ENCODE assay signal across 13 cellular contexts in genomic region chr3:157100997-157101396, GRCh38. TPM values are rescaled to one million over a fixed set of nuclear protein-coding genes. Genes with fewer than 3 reads are reported as not detected.
A peak's percentile ranks its signal among the peaks of the same experiment; 100 is the strongest.
DNase-seq lines count a peak whose midpoint lies in the region; ATAC-seq and TF ChIP-seq lines count a peak whose summit lies in the region.
"Had no signal": no experiment of that assay in that cellular context is flagged by ENCODE, and none has a peak within 500 bp of the region (broad histone marks: within the 10 kb centered on the region; RNA-seq: fewer than 3 reads in every experiment).

No MANE protein-coding gene starts in this region.

- intact Hi-C loops in heart right ventricle (cut with DNase I): no loop called here
- intact Hi-C loops in left cardiac atrium (cut with DNase I): no loop called here
- intact Hi-C loops in Panc1 (cut with micrococcal nuclease; ENCODE audit: unreplicated experiment): no loop called here
- intact Hi-C loops in right cardiac atrium (cut with DNase I): no loop called here

- H3K36me3 ChIP-seq in heart right ventricle (peaks cover 0 to 7% (median 0%) of the 10 kb centered on the region in 9 donors), Panc1 (ENCODE audit: control insufficient read depth, insufficient read depth, low read length) (no peaks in the 10 kb centered on the region)

- CTCF ChIA-PET in Panc1 (lab: Charles Lee): no interaction called here

- ATAC-seq in heart right ventricle (no peak), left cardiac atrium (no peak), Panc1 (no peak), right cardiac atrium (no peak)

- POLR2A ChIA-PET in Panc1 (lab: Charles Lee): no interaction called here

- H3K9me3 ChIP-seq in heart right ventricle: peaks cover 0 to 3% (median 0%) of the 10 kb centered on the region in 11 donors
- no peaks in the 10 kb centered on the region for H3K9me3 ChIP-seq in Panc1 (ENCODE audit: control insufficient read depth, insufficient read depth, low read depth, low read length)
- H3K9me3 ChIP-seq in right cardiac atrium (ENCODE audit: control insufficient read depth, low read length): no peaks in the 10 kb centered on the region
- H3K9me3 ChIP-seq: SK-N-SH had no signal

- H3K4me3 ChIP-seq in heart right ventricle (no peak overlapping the region), Panc1 (ENCODE audit: low read depth in 2 of 2, low read length in 2 of 2) (no peak overlapping the region), right cardiac atrium (ENCODE audit: low read length) (no peak overlapping the region)
- H3K4me3 ChIP-seq: PC-9 had no signal

- BruUV-seq in Panc1 (replicated peaks; lab: Mats Ljungman, UMichigan): no TSS peak

- no peaks in the 10 kb centered on the region for H3K27me3 ChIP-seq in heart right ventricle
- H3K27me3 ChIP-seq in Panc1 (ENCODE audit: control insufficient read depth, insufficient read depth, low read length): no peaks in the 10 kb centered on the region
- no peaks in the 10 kb centered on the region for H3K27me3 ChIP-seq in right cardiac atrium (ENCODE audit: control insufficient read depth, insufficient read depth)

- WGBS in heart right ventricle, 2 donors: 85 to 86% methylated on average over 4 of the region's 4 CpGs
- 85% methylated on average over 4 of the region's 4 CpGs for WGBS in right cardiac atrium

- DNase-seq in heart right ventricle: no peak
- DNase-seq in left cardiac atrium: no peak
- no peak for DNase-seq in Panc1 (ENCODE audit: low read depth, low spot score)
- DNase-seq in right cardiac atrium: no peak
- DNase-seq in HT-29 (ENCODE audit: low spot score): no peak
- DNase-seq in T-helper 2 cell: no peak
- no peak for DNase-seq in HPDE6-E6E7 (ENCODE audit: extremely low spot score)
- DNase-seq: EL, HFFc6, NCI-H187, NCI-H69, SK-N-SH had no signal

- H3K4me1 ChIP-seq in heart right ventricle (peaks cover 0 to 59% (median 39%) of the 10 kb centered on the region in 9 donors), Panc1 (ENCODE audit: control insufficient read depth, insufficient read depth, low read length) (no peaks in the 10 kb centered on the region), right cardiac atrium (ENCODE audit: control insufficient read depth, insufficient read depth, low read length) (peaks cover 13% of the 10 kb centered on the region)

- in situ Hi-C loops in Panc1 (cut with HindIII; ENCODE audit: low pct_unique_long_range_greater_than_20kb, low sequenced_read_pairs): no loop called here

- TF ChIP-seq CTCF in heart right ventricle (IDR thresholded peaks at IDR 0.05) (no peak), Panc1 (IDR thresholded peaks at IDR 0.05) (0 out of 2 replicates have a peak, but pooled peaks have one; percentile 5)

- H3K27ac ChIP-seq in heart right ventricle (peak overlapping the region in 8 of 10 donors; percentile 43 to 70 (median 50)), Panc1 (ENCODE audit: low read length) (no peak overlapping the region), right cardiac atrium (ENCODE audit: low read length) (peak overlapping the region; percentile 27)
- H3K27ac ChIP-seq: PC-9 had no signal

RNA-seq across cellular contexts. Expression of gene CCNL1, which starts 59.0 kb away (rescaled TPM):
- total RNA-seq in heart right ventricle (10 to 100 TPM; 19.1 to 52.5 (median 24.7) TPM), left cardiac atrium (10 to 100 TPM; 44.9 to 64.2 TPM), Panc1 (2021; ENCODE audit: unreplicated experiment) (118 TPM), right cardiac atrium (10 to 100 TPM; 30.1 to 60.6 (median 41.2) TPM)
- polyA plus RNA-seq in heart right ventricle (10 to 100 TPM; 23.7 to 77.3 TPM), right cardiac atrium (39.4 TPM)
- polyA plus RNA-seq in Panc1 (2012; ENCODE audit: insufficient read length): 48.3 TPM
- total RNA-seq in HT-29 (2014; rRNA removed; shearing (Covaris generic)): 302 and 313 TPM in 2 replicates
